ENCODE assay signal across 10 cellular contexts in genomic region chr22:22298654-22299009, GRCh38. TPM values are rescaled to one million over a fixed set of nuclear protein-coding genes. Genes with fewer than 3 reads are reported as not detected.
DNase-seq lines count a peak whose midpoint lies in the region; ATAC-seq, FAIRE-seq and TF ChIP-seq lines count a peak whose summit lies in the region.
"Not testable (repeated sequence)": the region's sequence is repeated elsewhere in the genome, so short reads cannot be mapped to it uniquely, and the experiment has no call there.
"Had no signal": no experiment of that assay in that cellular context is flagged by ENCODE, and none has a peak within 500 bp of the region (broad histone marks: within the 10 kb centered on the region; RNA-seq: fewer than 3 reads in every experiment).

No MANE protein-coding gene starts in this region.

- H3K9me3 ChIP-seq in BLaER1 treated with 17β-estradiol and CSF1 and Interleukin-3, amounts not matched to agents 10 nM and 100 nM (replicated peaks in 1 of 11); IMR-90 (ENCODE audit: control insufficient read depth, insufficient read depth, low read length); astrocyte (ENCODE audit: insufficient read depth, low read depth, low read length); HepG2 (ENCODE audit: low read length); neutrophil; testis: not testable (repeated sequence)

- no CpG with 5 or more reads among the region's 6 CpGs for WGBS in IMR-90 (ENCODE audit: extremely low coverage in 2 of 2, insufficient read length in 1 of 2), 2 experiments
- 3% methylated on average over 5 of the region's 6 CpGs for WGBS in HepG2 (ENCODE audit: low lambda C conversion rate)
- 0 to 10% methylated on average over 3 of the region's 6 CpGs for WGBS in testis, 2 donors

- peak overlapping the region; percentile 73 to 84 (median 81); a peak in 20 of 22 replicates for H3K27ac ChIP-seq in BLaER1 treated with 17β-estradiol and CSF1 and Interleukin-3, amounts not matched to agents 10 nM and 100 nM
- not testable (repeated sequence) for H3K27ac ChIP-seq in IMR-90 (ENCODE audit: insufficient read depth, low read length); astrocyte (ENCODE audit: low read depth, low read length); HepG2 (ENCODE audit: extremely low read length, insufficient read depth, low read length); neutrophil; testis
- peak overlapping the region; percentile 75 for H3K27ac ChIP-seq in VCaP

- dilution Hi-C loops in IMR-90 (cut with HindIII; ENCODE audit: low sequenced_read_pairs, unreplicated experiment): not testable (repeated sequence)

- H3K9me3 Mint-ChIP-seq in astrocyte (ENCODE audit: unreplicated experiment): not testable (repeated sequence)

- H3K27me3 Mint-ChIP-seq in astrocyte (ENCODE audit: low read depth, unreplicated experiment): not testable (repeated sequence)

- H4K20me1 ChIP-seq in BLaER1 treated with 17β-estradiol and CSF1 and Interleukin-3, amounts not matched to agents 10 nM and 100 nM: peaks cover 0 to 51% (median 14%) of the 10 kb centered on the region in 11 experiments; a peak in 15 of 22 replicates
- H4K20me1 ChIP-seq in IMR-90 (ENCODE audit: insufficient read depth, low read length); astrocyte (ENCODE audit: insufficient read depth, low read length); HepG2 (ENCODE audit: insufficient read depth, low read length): not testable (repeated sequence)

- not testable (repeated sequence) for H3K36me3 Mint-ChIP-seq in astrocyte (ENCODE audit: low read depth, unreplicated experiment)

- not testable (repeated sequence) for TF ChIP-seq POLR2A in IMR-90 (IDR thresholded peaks at IDR 0.05; ENCODE audit: low read depth, low read length); HepG2 (IDR thresholded peaks at IDR 0.05; ENCODE audit: insufficient read depth in 1 of 2, low read depth in 2 of 2, low read length in 2 of 2); testis (IDR thresholded peaks at IDR 0.05)

- not testable (repeated sequence) for H2BK20ac ChIP-seq in IMR-90 (ENCODE audit: low read depth, low read length)

- not testable (repeated sequence) for H3K9me1 ChIP-seq in IMR-90 (ENCODE audit: insufficient read depth, low read length)

- not testable (repeated sequence) for H2AK5ac ChIP-seq in IMR-90 (ENCODE audit: low read depth, low read length)

- not testable (repeated sequence) for H3K36me3 ChIP-seq in BLaER1 treated with 17β-estradiol and CSF1 and Interleukin-3, amounts not matched to agents 10 nM and 100 nM; IMR-90 (ENCODE audit: control insufficient read depth, insufficient read depth, low read length); astrocyte (ENCODE audit: insufficient read depth, low read length); HepG2 (replicated peaks in 1 of 2; ENCODE audit: control insufficient read depth in 1 of 2, insufficient read depth in 2 of 2, low read length in 2 of 2); neutrophil; testis (ENCODE audit: low read depth, missing control alignments)

- H4K5ac ChIP-seq in IMR-90 (ENCODE audit: low read depth, low read length): not testable (repeated sequence)

- H4K8ac ChIP-seq in IMR-90 (ENCODE audit: low read depth in 2 of 2, low read length in 2 of 2): peak overlapping the region in 1 of 2 experiments; percentile 33; a peak in 1 of 4 replicates

- not testable (repeated sequence) for H3K23ac ChIP-seq in IMR-90 (ENCODE audit: low read depth, low read length)

- H2BK5ac ChIP-seq in IMR-90 (ENCODE audit: low read depth, low read length, poor library complexity, severe bottlenecking): not testable (repeated sequence)

- H3K9ac ChIP-seq in BLaER1 treated with 17β-estradiol and CSF1 and Interleukin-3, amounts not matched to agents 10 nM and 100 nM: peak overlapping the region; percentile 81 to 93 (median 86)
- peak overlapping the region; percentile 51 for H3K9ac ChIP-seq in IMR-90 (ENCODE audit: low read depth, low read length)
- H3K9ac ChIP-seq in astrocyte (ENCODE audit: low read length): peak overlapping the region; percentile 87
- peak overlapping the region; percentile 71 for H3K9ac ChIP-seq in HepG2 (ENCODE audit: insufficient read depth, low read depth, low read length)

- not testable (repeated sequence) for H3K4ac ChIP-seq in IMR-90 (ENCODE audit: low read depth, low read length)

- H3K79me1 ChIP-seq in IMR-90 (ENCODE audit: low read depth in 1 of 2, low read length in 2 of 2): not testable (repeated sequence)

- TF ChIP-seq CTCF in IMR-90 (conservative IDR thresholded peaks at IDR 0.05; ENCODE audit: low read depth, low read length); VCaP (conservative IDR thresholded peaks at IDR 0.05); astrocyte (IDR thresholded peaks at IDR 0.05; ENCODE audit: insufficient read depth, low read depth, low read length); epithelial cell of proximal tubule (conservative IDR thresholded peaks at IDR 0.05; ENCODE audit: low read depth, low read length); HepG2 (CRISPR knock-in tag; IDR thresholded peaks at IDR 0.05); neutrophil (IDR thresholded peaks at IDR 0.05); testis (IDR thresholded peaks at IDR 0.05): not testable (repeated sequence)

- H3K4me1 Mint-ChIP-seq in astrocyte (ENCODE audit: low read depth, unreplicated experiment): peaks cover 11% of the 10 kb centered on the region

- not testable (repeated sequence) for H2BK120ac ChIP-seq in IMR-90 (ENCODE audit: low read depth, low read length)

- in situ Hi-C loops in IMR-90 (cut with MboI; ENCODE audit: low sequenced_read_pairs); HepG2 (cut with HindIII; ENCODE audit: extremely low pct_ligation_motif_present, low pct_unique_long_range_greater_than_20kb): not testable (repeated sequence)

- H3K14ac ChIP-seq in IMR-90 (replicated peaks; ENCODE audit: low read depth, low read length): not testable (repeated sequence)

- not testable (repeated sequence) for H3K56ac ChIP-seq in IMR-90 (ENCODE audit: extremely low read depth, insufficient read depth, low read length)

- not testable (repeated sequence) for TF ChIP-seq RAD21 in IMR-90 (IDR thresholded peaks at IDR 0.05; ENCODE audit: low read length); HepG2 (CRISPR knock-in tag; IDR thresholded peaks at IDR 0.05)

- not testable (repeated sequence) for DNase-seq in IMR-90; astrocyte (ENCODE audit: low read depth); epithelial cell of proximal tubule (ENCODE audit: low read depth); HepG2 (ENCODE audit: low spot score); testis

- H3K27me3 ChIP-seq in BLaER1 treated with 17β-estradiol and CSF1 and Interleukin-3, amounts not matched to agents 10 nM and 100 nM; IMR-90 (ENCODE audit: control insufficient read depth, insufficient read depth, low read length); astrocyte (ENCODE audit: insufficient read depth, low read length); HepG2 (ENCODE audit: control insufficient read depth in 1 of 2, insufficient read depth in 2 of 2, low read length in 2 of 2); neutrophil; testis: not testable (repeated sequence)

- not testable (repeated sequence) for H2AFZ ChIP-seq in IMR-90 (replicated peaks; ENCODE audit: low read length, poor library complexity); astrocyte (ENCODE audit: low read depth, low read length); HepG2 (ENCODE audit: low read length)

- peak overlapping the region; percentile 53 for H3K27ac Mint-ChIP-seq in astrocyte (ENCODE audit: unreplicated experiment)

- not testable (repeated sequence) for BruUV-seq in IMR-90 (replicated peaks; lab: Mats Ljungman, UMichigan); HepG2 (replicated peaks; lab: Mats Ljungman, UMichigan)

- peak overlapping the region; percentile 79 to 88 (median 84) for H3K4me3 ChIP-seq in BLaER1 treated with 17β-estradiol and CSF1 and Interleukin-3, amounts not matched to agents 10 nM and 100 nM
- H3K4me3 ChIP-seq in IMR-90 (ENCODE audit: insufficient read depth, low read depth, low read length) (peak overlapping the region; percentile 47), astrocyte (ENCODE audit: insufficient read depth, low read depth, low read length) (peak overlapping the region; percentile 74), epithelial cell of proximal tubule (ENCODE audit: low read depth, low read length) (peak overlapping the region; percentile 78), HepG2 (replicated peaks in 1 of 3; ENCODE audit: insufficient read depth in 1 of 3, low read depth in 2 of 3, low read length in 3 of 3) (peak overlapping the region; percentile 75 to 81 (median 77); a peak in 5 of 6 replicates), neutrophil (ENCODE audit: low read depth in 1 of 2, low read length in 1 of 2) (peak overlapping the region; percentile 65 to 69), testis (peak overlapping the region; percentile 73 to 82)

- H2BK15ac ChIP-seq in IMR-90 (ENCODE audit: low read depth, low read length): not testable (repeated sequence)

- peaks cover 43% of the 10 kb centered on the region for H3K79me2 ChIP-seq in astrocyte (ENCODE audit: insufficient read depth, low read length)
- not testable (repeated sequence) for H3K79me2 ChIP-seq in HepG2 (ENCODE audit: insufficient read depth, low read length)

- peak overlapping the region; percentile 71 to 84 (median 77) for H3K4me2 ChIP-seq in BLaER1 treated with 17β-estradiol and CSF1 and Interleukin-3, amounts not matched to agents 10 nM and 100 nM
- peak overlapping the region; percentile 49 for H3K4me2 ChIP-seq in IMR-90 (ENCODE audit: low read depth, low read length)
- peak overlapping the region; percentile 84 for H3K4me2 ChIP-seq in astrocyte (ENCODE audit: low read length)
- peak overlapping the region; percentile 57 for H3K4me2 ChIP-seq in HepG2 (ENCODE audit: low read depth, low read length)

- POLR2A ChIA-PET in IMR-90 (lab: Charles Lee; ENCODE audit: unreplicated experiment); HepG2 (lab: Yijun Ruan, JAX): not testable (repeated sequence)

- not testable (repeated sequence) for H3K4me1 ChIP-seq in BLaER1 treated with 17β-estradiol and CSF1 and Interleukin-3, amounts not matched to agents 10 nM and 100 nM; IMR-90 (ENCODE audit: control insufficient read depth, insufficient read depth, low read length); astrocyte (ENCODE audit: insufficient read depth, low read length); neutrophil (ENCODE audit: control insufficient read depth in 1 of 2, insufficient read depth in 1 of 2, low read depth in 1 of 2, low read length in 1 of 2); testis
- H3K4me1 ChIP-seq in HepG2 (ENCODE audit: insufficient read depth, low read length): peaks cover 12% of the 10 kb centered on the region; the same call in 1 of the 2 replicates

- H3K4me3 Mint-ChIP-seq in astrocyte (ENCODE audit: unreplicated experiment): peak overlapping the region; percentile 87

- intact Hi-C loops in IMR-90 (cut with micrococcal nuclease): loop anchor here (1.0 kb wide), 1 partner anchor 90 kb away; no protein-coding TSS in a partner anchor
- intact Hi-C loops in HepG2 (cut with micrococcal nuclease; ENCODE audit: unreplicated experiment); testis (cut with DNase I; ENCODE audit: low total_unique reads): not testable (repeated sequence)

- ATAC-seq in IMR-90 (ENCODE audit: low read depth); HepG2: not testable (repeated sequence)

- not testable (repeated sequence) for H3K18ac ChIP-seq in IMR-90 (ENCODE audit: low read depth, low read length)

- TF ChIP-seq EP300 in HepG2 (IDR thresholded peaks at IDR 0.05; ENCODE audit: low read depth in 2 of 2, low read length in 2 of 2); HepG2 (CRISPR knock-in tag; IDR thresholded peaks at IDR 0.05; ENCODE audit: borderline replicate concordance): not testable (repeated sequence)

- not testable (repeated sequence) for H2AK9ac ChIP-seq in IMR-90 (replicated peaks; ENCODE audit: low read depth, low read length, poor library complexity)

- not testable (repeated sequence) for FAIRE-seq in astrocyte (lab: Jason Lieb, UNC); HepG2 (lab: Jason Lieb, UNC)

- CTCF ChIA-PET in IMR-90 (lab: Yijun Ruan, JAX): not testable (repeated sequence)
- CTCF ChIA-PET in HepG2 (lab: Yijun Ruan, JAX; ENCODE audit: low intra/inter-chr PET ratio, low total read pairs): interaction anchor here (1.6 kb wide), 1 partner anchor 91 kb away, joined by 6 read pairs; no protein-coding TSS in a partner anchor

- H4K91ac ChIP-seq in IMR-90 (ENCODE audit: insufficient read depth, low read depth, low read length): not testable (repeated sequence)

RNA-seq across cellular contexts. Expression of gene VPREB1, which starts 54.0 kb away (rescaled TPM):
- total RNA-seq in IMR-90 (2012; rRNA removed) (not detected in 2 replicates), astrocyte (not detected in 2 replicates), epithelial cell of proximal tubule (not detected in 2 replicates), HepG2 (2016; rRNA removed; fragmentation: Illumina TruSeq; extraction: Trizol) (not detected in 2 replicates), testis (not detected)
- polyA plus RNA-seq in IMR-90 (2012; rRNA removed) (not detected in 2 replicates), HepG2 (2011; rRNA removed) (not detected in 2 replicates), testis (ENCODE audit: insufficient read depth, low read depth, low replicate concordance) (not detected)
- polyA plus RNA-seq in IMR-90 (2012; cell fraction: cytosol; rRNA removed): not detected in 2 replicates
- polyA plus RNA-seq in IMR-90 (2012; cell fraction: nucleus; rRNA removed; ENCODE audit: low replicate concordance): not detected in 2 replicates
- not detected in 2 replicates for total RNA-seq in HepG2 (2016; cell fraction: cytosol; rRNA removed; fragmentation: Illumina TruSeq; extraction: Trizol; ENCODE audit: low read depth)
- not detected in 2 replicates for total RNA-seq in HepG2 (2016; cell fraction: insoluble cytoplasmic fraction; rRNA removed; fragmentation: Illumina TruSeq; extraction: Trizol)
- not detected in 2 replicates for total RNA-seq in HepG2 (2016; cell fraction: membrane; rRNA removed; fragmentation: Illumina TruSeq; extraction: Trizol)
- total RNA-seq in HepG2 (2016; cell fraction: nucleus; rRNA removed; fragmentation: Illumina TruSeq; extraction: Trizol): not detected in 2 replicates
- polyA plus RNA-seq in HepG2 (2011; cell fraction: cytosol; rRNA removed): not detected in 2 replicates
- polyA plus RNA-seq in HepG2 (2011; cell fraction: nucleus; rRNA removed): not detected in 2 replicates
- polyA plus RNA-seq in HepG2 (2012): not detected in 2 replicates
- polyA plus RNA-seq in HepG2 (2016; cell fraction: cytosol; fragmentation: Illumina TruSeq; extraction: Trizol; ENCODE audit: low read depth): not detected in 2 replicates
- not detected in 2 replicates for polyA plus RNA-seq in HepG2 (2016; cell fraction: insoluble cytoplasmic fraction; fragmentation: Illumina TruSeq; extraction: Trizol; ENCODE audit: low read depth)
- polyA plus RNA-seq in HepG2 (2016; cell fraction: membrane; fragmentation: Illumina TruSeq; extraction: Trizol; ENCODE audit: low read depth): not detected in 2 replicates
- not detected in 2 replicates for polyA plus RNA-seq in HepG2 (2016; cell fraction: nucleus; fragmentation: Illumina TruSeq; extraction: Trizol; ENCODE audit: insufficient read depth, low read depth)
- not detected in 2 replicates for polyA minus RNA-seq in HepG2 (2011; rRNA and poly(A)+ RNA removed; ENCODE audit: low replicate concordance)
- polyA minus RNA-seq in HepG2 (2011; cell fraction: cytosol; rRNA and poly(A)+ RNA removed): not detected in 2 replicates
- polyA minus RNA-seq in HepG2 (2011; cell fraction: nucleus; rRNA and poly(A)+ RNA removed): not detected in 2 replicates
- total RNA-seq: dermis microvascular lymphatic vessel endothelial cell, sciatic nerve had no signal
